ENCODE assay signal across 10 cellular contexts in the genomic region with DNA sequence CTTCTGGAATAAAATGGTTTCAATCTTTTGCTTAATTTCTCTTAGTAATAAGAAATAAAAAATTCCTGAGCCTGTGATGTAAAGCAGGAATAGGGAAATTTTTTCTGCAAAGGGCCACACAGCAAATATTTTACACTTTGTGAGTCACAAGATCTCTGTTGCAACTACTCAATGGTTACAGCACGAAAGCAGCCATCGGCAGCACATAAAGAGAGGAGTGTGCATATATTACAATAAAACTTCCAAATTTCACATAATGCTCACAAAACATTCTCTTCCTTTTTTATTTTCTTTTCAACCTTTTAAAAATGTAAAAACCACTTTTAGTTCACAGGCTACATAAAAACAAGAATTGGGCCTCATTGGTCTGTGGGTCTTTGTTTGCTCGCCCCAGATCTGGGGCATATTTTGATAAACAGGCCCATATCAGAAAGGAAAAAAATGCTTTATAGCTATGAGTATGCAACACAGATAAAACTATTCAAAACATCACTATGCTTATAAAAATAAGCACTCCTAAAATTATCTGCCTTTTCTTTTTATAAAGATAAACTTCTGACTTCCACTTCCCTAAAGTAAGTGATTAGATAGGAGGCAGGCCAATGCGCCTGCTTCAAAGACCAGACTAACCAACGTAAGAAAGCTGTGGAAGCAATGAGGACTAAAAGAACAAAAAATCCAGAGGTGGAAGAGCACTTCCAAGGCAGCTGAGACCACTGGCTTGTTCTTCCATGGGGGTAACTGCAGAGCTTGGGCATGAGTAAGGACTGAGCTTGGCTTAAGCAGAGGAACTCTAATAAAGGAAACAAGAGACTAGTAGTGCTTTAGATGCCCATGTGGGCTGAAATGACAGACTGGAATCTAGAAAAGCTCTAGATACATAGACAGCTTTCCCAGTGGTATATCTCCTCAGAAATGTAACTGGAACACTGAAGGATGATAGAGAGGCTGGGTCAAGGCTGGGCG. TPM values are rescaled to one million over a fixed set of nuclear protein-coding genes. Genes with fewer than 3 reads are reported as not detected.
DNase-seq lines count a peak whose midpoint lies in the region; ATAC-seq and TF ChIP-seq lines count a peak whose summit lies in the region.
"Had no signal": no experiment of that assay in that cellular context is flagged by ENCODE, and none has a peak within 500 bp of the region (broad histone marks: within the 10 kb centered on the region; RNA-seq: fewer than 3 reads in every experiment).

No MANE protein-coding gene starts in this region.

- POLR2A ChIA-PET in BJ (lab: Charles Lee): no interaction called here
- POLR2A ChIA-PET in activated B cell treated with CpG ODN at 0.5 μM for 24 hours (lab: Charles Lee): interaction anchor here (0.6 to 1.6 kb wide), 7 partner anchors 10 to 27 kb away, joined by 3 to 13 read pairs (median 4); partner anchors contain the start of gene MYCBP2

- peak overlapping the region; percentile 57 for H3K4me3 Mint-ChIP-seq in activated B cell treated with CpG ODN at 0.5 μM for 24 hours
- H3K4me3 Mint-ChIP-seq: central memory CD8-positive, alpha-beta T cell had no signal

- DNase-seq in BJ (ENCODE audit: low read depth) (peak; percentile 27), activated B cell treated with CpG ODN at 0.5 μM for 24 hours (no peak), lower lobe of right lung (no peak), colonic mucosa (no peak), HK-2 (ENCODE audit: unreplicated experiment) (no peak), middle frontal gyrus (ENCODE audit: extremely low spot score, low spot score) (no peak)
- DNase-seq: NCI-H1092 had no signal

- intact Hi-C loops in activated B cell treated with CpG ODN at 0.5 μM for 24 hours (cut with micrococcal nuclease): loop anchor here (1.0 kb wide), 1 partner anchor 9 kb away; no protein-coding TSS in a partner anchor
- intact Hi-C loops in lower lobe of right lung (cut with DNase I): no loop called here
- intact Hi-C loops in colonic mucosa (cut with DNase I): no loop called here

- H3K4me3 ChIP-seq in BJ (ENCODE audit: low read depth, low read length): no peak overlapping the region
- H3K4me3 ChIP-seq in lower lobe of right lung: peak overlapping the region; percentile 17
- no peak overlapping the region for H3K4me3 ChIP-seq in colonic mucosa

- ATAC-seq in HG02798 (IDR thresholded peaks at IDR 0.05; ENCODE audit: poor library complexity, unreplicated experiment): peak; percentile 40
- peak; percentile 46 for ATAC-seq in activated B cell treated with CpG ODN at 0.5 μM for 24 hours (ENCODE audit: low read depth)
- ATAC-seq in lower lobe of right lung: peak; percentile 35 to 87
- ATAC-seq in GM18511 (IDR thresholded peaks at IDR 0.05; ENCODE audit: unreplicated experiment): no peak

- no peaks in the 10 kb centered on the region for H3K36me3 ChIP-seq in BJ (ENCODE audit: control insufficient read depth, insufficient read depth, low read length)
- peaks cover 2% of the 10 kb centered on the region for H3K36me3 ChIP-seq in lower lobe of right lung
- H3K36me3 ChIP-seq in colonic mucosa: no peaks in the 10 kb centered on the region

- H3K27ac ChIP-seq in lower lobe of right lung (peak overlapping the region; percentile 48), colonic mucosa (no peak overlapping the region)

- no peaks in the 10 kb centered on the region for H3K27me3 Mint-ChIP-seq in activated B cell treated with CpG ODN at 0.5 μM for 24 hours
- H3K27me3 Mint-ChIP-seq: central memory CD8-positive, alpha-beta T cell had no signal

- H3K9me3 Mint-ChIP-seq in activated B cell treated with CpG ODN at 0.5 μM for 24 hours: peaks cover 3% of the 10 kb centered on the region
- H3K9me3 Mint-ChIP-seq: central memory CD8-positive, alpha-beta T cell had no signal

- CTCF ChIA-PET in BJ (lab: Yijun Ruan, JAX) (interaction anchor here (1.7 kb wide), 1 partner anchor 9 kb away, joined by 5 read pairs; no protein-coding TSS in a partner anchor), activated B cell treated with CpG ODN at 0.5 μM for 24 hours (lab: Charles Lee) (interaction anchor here (1.9 kb wide), 1 partner anchor 25 kb away, joined by 6 read pairs; no protein-coding TSS in a partner anchor)

- peaks cover 85% of the 10 kb centered on the region for H3K4me1 Mint-ChIP-seq in activated B cell treated with CpG ODN at 0.5 μM for 24 hours

- peaks cover 10% of the 10 kb centered on the region for H3K36me3 Mint-ChIP-seq in activated B cell treated with CpG ODN at 0.5 μM for 24 hours (ENCODE audit: low read depth)

- TF ChIP-seq CTCF in BJ (IDR thresholded peaks at IDR 0.05; ENCODE audit: insufficient read depth, low read depth, low read length) (no peak), activated B cell treated with CpG ODN at 0.5 μM for 24 hours (IDR thresholded peaks at IDR 0.05) (no peak), lower lobe of right lung (IDR thresholded peaks at IDR 0.05) (no peak), colonic mucosa (IDR thresholded peaks at IDR 0.05) (no peak)

- no peak overlapping the region for H3K9ac ChIP-seq in colonic mucosa (ENCODE audit: low read depth in 2 of 2, low read length in 2 of 2)

- peak overlapping the region; percentile 87 for H3K27ac Mint-ChIP-seq in activated B cell treated with CpG ODN at 0.5 μM for 24 hours

- H3K4me1 ChIP-seq in lower lobe of right lung: peaks cover 50% of the 10 kb centered on the region
- H3K4me1 ChIP-seq in colonic mucosa: no peaks in the 10 kb centered on the region

- H3K27me3 ChIP-seq in BJ (ENCODE audit: control insufficient read depth, insufficient read depth, low read length) (no peaks in the 10 kb centered on the region), lower lobe of right lung (ENCODE audit: low read depth) (no peaks in the 10 kb centered on the region), colonic mucosa (no peaks in the 10 kb centered on the region)

- H3K9me3 ChIP-seq in lower lobe of right lung: no peaks in the 10 kb centered on the region
- H3K9me3 ChIP-seq in colonic mucosa: no peaks in the 10 kb centered on the region

RNA-seq across cellular contexts. Expression of gene MYCBP2, which starts 26.4 kb away (rescaled TPM):
- polyA plus RNA-seq in BJ (2011; rRNA removed): 22.9 and 37.6 TPM in 2 replicates
- polyA minus RNA-seq in BJ (2011; rRNA and poly(A)+ RNA removed): 60.9 and 75.8 TPM in 2 replicates
- 310 and 314 TPM in 2 replicates for total RNA-seq in activated B cell treated with CpG ODN at 0.5 μM for 24 hours
- 91.6 TPM for total RNA-seq in lower lobe of right lung
- total RNA-seq in colonic mucosa: 10 to 100 TPM; 41.2 to 42.6 TPM
